11 cellular contexts compared by ENCODE assay signal in genomic region chr4:156889616-156890594, GRCh38.
DNase-seq lines count a peak whose midpoint lies in the region; ATAC-seq and TF ChIP-seq lines count a peak whose summit lies in the region.
"Had no signal": no experiment of that assay in that cellular context is flagged by ENCODE, and none has a peak within 500 bp of the region (broad histone marks: within the 10 kb centered on the region; RNA-seq: fewer than 3 reads in every experiment).

No MANE protein-coding gene starts in this region.

- peak overlapping the region; percentile 82 for H3K27ac ChIP-seq in osteoblast (ENCODE audit: low read depth, low read length)
- H3K27ac ChIP-seq: C4-2B had no signal

- H3K9me3 ChIP-seq in osteoblast (ENCODE audit: low read depth, low read length) = no peaks in the 10 kb centered on the region

- H4K20me1 ChIP-seq in osteoblast (ENCODE audit: insufficient read depth, low read length) = peaks cover 5% of the 10 kb centered on the region

- TF ChIP-seq CTCF in AG09309 (IDR thresholded peaks at IDR 0.05; ENCODE audit: control insufficient read depth, insufficient read depth, low read depth, low read length, missing control alignments) (no peak), osteoblast (IDR thresholded peaks at IDR 0.05; ENCODE audit: extremely low read depth, low read depth, low read length) (no peak), GM13977 (IDR thresholded peaks at IDR 0.05; ENCODE audit: extremely low read depth, insufficient read depth, missing control alignments) (no peak)

- H3K36me3 ChIP-seq in osteoblast (ENCODE audit: insufficient read depth, low read length) = peaks cover 5% of the 10 kb centered on the region

- H3K4me1 ChIP-seq in osteoblast (ENCODE audit: insufficient read depth, low read length) = peaks cover 28% of the 10 kb centered on the region

- peak; percentile 72 for DNase-seq in AG09309 (ENCODE audit: low read depth)
- peak; percentile 1 for DNase-seq in NCI-H69 (lab: John Stamatoyannopoulos, UW)
- peak; percentile 85 for DNase-seq in fibroblast of gingiva (ENCODE audit: low read depth)
- DNase-seq in osteoblast (ENCODE audit: insufficient read length, low spot score, missing footprints) = peak; percentile 58
- no peak for DNase-seq in SHP77 (lab: John Stamatoyannopoulos, UW)
- DNase-seq in GM13977 (ENCODE audit: low spot score) = no peak
- DNase-seq: natural killer cell, NCI-H1436 treated with DMSO at 0.1 percent for 48 hours had no signal

- no peak for ATAC-seq in GM21423 (IDR thresholded peaks at IDR 0.05; ENCODE audit: unreplicated experiment)
- no peak for ATAC-seq in HG02981 (IDR thresholded peaks at IDR 0.05; ENCODE audit: unreplicated experiment)
- ATAC-seq: natural killer cell had no signal

- no peaks in the 10 kb centered on the region for H3K27me3 ChIP-seq in osteoblast (ENCODE audit: insufficient read depth, low read length)

- peak overlapping the region; percentile 61 for H3K4me2 ChIP-seq in osteoblast (ENCODE audit: insufficient read depth, low read length)

- peaks cover 90% of the 10 kb centered on the region for H3K79me2 ChIP-seq in osteoblast (ENCODE audit: insufficient read depth, low read length)

- no peak overlapping the region for H3K4me3 ChIP-seq in AG09309 (ENCODE audit: control insufficient read depth, low read depth, low read length)
- H3K4me3 ChIP-seq in osteoblast (ENCODE audit: insufficient read depth, low read length) = peak overlapping the region; percentile 17

- in situ Hi-C loops in GM13977 (cut with MboI; ENCODE audit: low pct_unique_long_range_greater_than_20kb, low sequenced_read_pairs, unreplicated experiment) = no loop called here

- no peak overlapping the region for H2AFZ ChIP-seq in osteoblast (ENCODE audit: low read length)

Comparison
In these comparisons a context has a peak if more than half of its experiments do, and no peak if none do; other contexts are left out.
1. DNase-seq: peak in AG09309 (single experiment), NCI-H69 (single experiment), fibroblast of gingiva (single experiment) and osteoblast (single experiment); none in SHP77 (0 of 2) and GM13977 (single experiment).